Comparison of ENCODE assay signal across 8 cellular contexts in the genomic region with DNA sequence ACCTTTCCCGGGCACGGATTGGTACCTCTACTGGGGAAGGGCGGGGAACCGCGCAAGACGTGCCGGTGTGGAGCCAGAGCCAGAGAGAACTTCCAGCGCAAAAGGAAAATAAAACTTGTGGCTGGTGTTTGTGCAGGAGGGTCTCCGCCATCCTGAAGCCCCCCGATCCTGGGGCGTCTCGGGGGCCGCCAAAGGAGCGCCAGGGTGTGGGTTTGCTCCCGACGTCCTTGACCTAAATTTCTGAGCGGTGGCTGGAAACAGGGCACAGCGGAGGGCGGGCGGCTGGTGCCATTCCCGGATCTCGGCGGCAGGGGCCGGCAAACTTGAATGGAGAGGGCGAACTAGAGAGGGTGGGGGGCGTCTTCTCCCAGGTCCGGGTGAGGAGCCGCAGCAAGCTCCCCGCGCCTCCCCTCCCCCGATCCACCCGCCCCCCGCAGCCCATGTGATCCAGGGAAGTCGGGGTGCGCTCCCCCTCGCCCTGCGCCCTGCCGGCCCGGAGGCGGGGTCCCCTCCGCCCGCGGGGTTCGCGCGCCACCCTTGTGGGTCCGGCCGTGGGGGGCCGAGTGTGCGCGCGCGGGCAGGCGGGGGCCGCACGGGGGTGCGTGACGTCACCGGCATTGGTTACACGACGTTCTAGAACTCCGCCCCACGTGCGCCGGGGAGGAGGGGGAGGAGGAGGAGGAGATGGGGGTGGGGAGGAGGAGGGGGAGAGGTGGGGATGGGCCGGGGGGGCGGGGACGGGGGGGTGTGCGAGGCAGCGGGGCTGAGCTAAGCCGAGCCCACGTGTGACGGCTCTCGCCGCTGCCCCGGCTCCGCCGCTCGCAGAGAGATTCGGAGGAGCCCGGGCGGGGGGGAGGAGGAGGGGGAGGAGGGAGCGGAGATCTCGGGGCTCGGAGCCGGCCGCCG. TPM values are rescaled to one million over a fixed set of nuclear protein-coding genes. Genes with fewer than 3 reads are reported as not detected.
DNase-seq lines count a peak whose midpoint lies in the region; ATAC-seq, FAIRE-seq and TF ChIP-seq lines count a peak whose summit lies in the region.

A gene (plus strand): TSS at position 748 of the 906 bp plus-strand sequence. CDS start 220 bp downstream, outside the sequence.

- no peak for FAIRE-seq in A549 (lab: Jason Lieb, UNC)

- WGBS in A549 (ENCODE audit: missing lambda C conversion rate) = 2% methylated on average over 46 of the region's 88 CpGs

- CTCF ChIA-PET in A549 (lab: Yijun Ruan, JAX) = interaction anchor here (0.6 to 3.4 kb wide), 3 partner anchors 12 to 527 kb away, joined by 3 to 27 read pairs (median 3); no protein-coding TSS in a partner anchor

- TF ChIP-seq POLR2A in A549 (IDR thresholded peaks at IDR 0.05; ENCODE audit: low read length) = peak; percentile 27; the same call in 1 of the 2 replicates

- DNase-seq in A549 (ENCODE audit: low read depth in 1 of 2, low spot score in 1 of 2) (peak; percentile 68 to 90), NCI-H510A (lab: John Stamatoyannopoulos, UW) (peak; percentile 94), coronary artery (ENCODE audit: low spot score) (peak; percentile 94), left kidney (ENCODE audit: low read depth, low spot score) (peak; percentile 95)
- peak; percentile 92 for DNase-seq in activated CD4-positive, alpha-beta T cell treated with anti-CD3 and anti-CD28 coated beads, Interleukin-2, amount 50 U/mL, for 1 hour
- peak; percentile 89 to 90 for DNase-seq in stimulated activated CD4-positive, alpha-beta T cell treated with anti-CD3 and anti-CD28 coated beads, Interleukin-1b, Interleukin-23, amount 100 ng/mL, for 4 hours (ENCODE audit: low read depth in 2 of 2)

- peak in 1 of 2 experiments; percentile 39; a peak in 3 of 5 replicates for TF ChIP-seq EP300 in A549 (IDR thresholded peaks at IDR 0.05)

- no peak for TF ChIP-seq RAD21 in A549 (conservative IDR thresholded peaks at IDR 0.05 in 1 of 2, IDR thresholded peaks at IDR 0.05 in 1 of 2)

- peaks cover 5% of the 10 kb centered on the region; the same call in 1 of the 3 replicates for H3K9me3 ChIP-seq in A549

- POLR2A ChIA-PET in A549 (lab: Yijun Ruan, JAX) = interaction anchor here (0.5 to 0.9 kb wide), 3 partner anchors 116 to 215 kb away, joined by 3 to 12 read pairs (median 4); no protein-coding TSS in a partner anchor

- H3K4me1 ChIP-seq in A549 = peaks cover 26% of the 10 kb centered on the region; the same call in 2 of the 3 replicates

- TF ChIP-seq CTCF in A549 (IDR thresholded peaks at IDR 0.05) = no peak
- no peak for TF ChIP-seq CTCF in coronary artery (IDR thresholded peaks at IDR 0.05)

- H3K4me2 ChIP-seq in A549 = peak within 1 kb of the TSS; percentile 99

- H3K27ac ChIP-seq in A549 (peak within 1 kb of the TSS; percentile 94 to 95), coronary artery (peak within 1 kb of the TSS; percentile 98 to 99)

- H3K4me3 ChIP-seq in A549 (peak within 1 kb of the TSS; percentile 94), coronary artery (peak within 1 kb of the TSS; percentile 96)

- ATAC-seq in A549 = peak; percentile 88 to 89
- ATAC-seq in GM18909 (IDR thresholded peaks at IDR 0.05; ENCODE audit: poor library complexity, unreplicated experiment) = peak; percentile 78
- peak; percentile 59 for ATAC-seq in HG03159 (IDR thresholded peaks at IDR 0.05; ENCODE audit: unreplicated experiment)

TF ChIP-seq in A549, 52 proteins besides CTCF, POLR2A, EP300 and RAD21:
- TF ChIP-seq RNF2 (IDR thresholded peaks at IDR 0.05; ENCODE audit: borderline replicate concordance, low read depth) = peak; percentile 61; the same call in 1 of the 2 replicates
- TF ChIP-seq FOSL2 (IDR thresholded peaks at IDR 0.05) = no peak
- peak; percentile 57 for TF ChIP-seq FOSL2 (CRISPR knock-in tag; IDR thresholded peaks at IDR 0.05)
- TF ChIP-seq, protein P1, sequence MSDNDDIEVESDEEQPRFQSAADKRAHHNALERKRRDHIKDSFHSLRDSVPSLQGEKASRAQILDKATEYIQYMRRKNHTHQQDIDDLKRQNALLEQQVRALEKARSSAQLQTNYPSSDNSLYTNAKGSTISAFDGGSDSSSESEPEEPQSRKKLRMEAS (IDR thresholded peaks at IDR 0.05) = peak; percentile 88
- TF ChIP-seq ZNF302 (CRISPR knock-in tag; IDR thresholded peaks at IDR 0.05) = no peak
- TF ChIP-seq SMC3 (IDR thresholded peaks at IDR 0.05) = 0 out of 3 replicates have a peak, but pooled peaks have one; percentile 13
- TF ChIP-seq MAZ (IDR thresholded peaks at IDR 0.05; ENCODE audit: borderline replicate concordance, low read depth, low read length) = peak; percentile 91
- TF ChIP-seq NFE2L2 (conservative IDR thresholded peaks at IDR 0.05; ENCODE audit: low read length) = no peak
- TF ChIP-seq RFX5 (IDR thresholded peaks at IDR 0.05) = no peak
- TF ChIP-seq CHD2 (IDR thresholded peaks at IDR 0.05; ENCODE audit: low read length, partially characterized antibody) = peak; percentile 3
- TF ChIP-seq JUN (IDR thresholded peaks at IDR 0.05) = peak in 1 of 2 experiments; percentile 71; a peak in 3 of 5 replicates
- TF ChIP-seq PHF8 (IDR thresholded peaks at IDR 0.05; ENCODE audit: borderline replicate concordance, low read depth) = peak; percentile 67; the same call in 1 of the 2 replicates

RNA-seq across cellular contexts. Expression of the gene that starts here (rescaled TPM):
- polyA plus RNA-seq in A549 (2011; rRNA removed) (44.4 and 47.5 TPM in 2 replicates), A549 (2017; fragmentation: RNase III; extraction: RNeasy Plus Mini Kit Qiagen cat#74134 plus additional on column Dnase treatment) (40.9 to 45.4 TPM (median 43.6 TPM) in 3 replicates)
- 28.1 and 30.1 TPM in 2 replicates for polyA plus RNA-seq in A549 (2012; cell fraction: cytosol; rRNA removed)
- polyA plus RNA-seq in A549 (2012; cell fraction: nucleus; rRNA removed) = 24.4 and 31.1 TPM in 2 replicates
- 66.7 and 75.6 TPM in 2 replicates for polyA minus RNA-seq in A549 (2011; rRNA and poly(A)+ RNA removed)

Comparison
In these comparisons a context has a peak if more than half of its experiments do, and no peak if none do; other contexts are left out.
1. Peak in every context shown above with its lines: DNase-seq, ATAC-seq, H3K4me3 ChIP-seq and H3K27ac ChIP-seq.